In genomic region chr12:3617565-3617964, GRCh38 we compare ENCODE assay signal across 23 cellular contexts.
DNase-seq lines count a peak whose midpoint lies in the region; ATAC-seq, FAIRE-seq and TF ChIP-seq lines count a peak whose summit lies in the region.
"Had no signal": no experiment of that assay in that cellular context is flagged by ENCODE, and none has a peak within 500 bp of the region (broad histone marks: within the 10 kb centered on the region; RNA-seq: fewer than 3 reads in every experiment).

No MANE protein-coding gene starts in this region.

- peaks cover 70 to 85% of the 10 kb centered on the region in 2 donors for H3K36me3 Mint-ChIP-seq in CD14-positive monocyte

- H3K79me1 ChIP-seq in H1 (ENCODE audit: low read depth, low read length) = no peaks in the 10 kb centered on the region

- no peak overlapping the region for H2AFZ ChIP-seq in H1 (ENCODE audit: low read length)

- H3K27ac ChIP-seq in H1 (ENCODE audit: low read depth, low read length) = no peak overlapping the region
- no peak overlapping the region for H3K27ac ChIP-seq in sigmoid colon
- no peak overlapping the region for H3K27ac ChIP-seq in left ventricle myocardium inferior (replicated peaks)
- H3K27ac ChIP-seq: A549; BLaER1 treated with 17β-estradiol and CSF1 and Interleukin-3, amounts not matched to agents 10 nM and 100 nM had no signal

- H3K18ac ChIP-seq in H1 (ENCODE audit: extremely low read depth, low read length) = no peak overlapping the region

- 0 out of 2 replicates have a peak overlapping the region, but pooled peaks have one; percentile 60 for H2BK5ac ChIP-seq in H1 (ENCODE audit: low read depth, low read length)

- FAIRE-seq in H1 (lab: Jason Lieb, UNC) (no peak), urothelium cell line (lab: Jason Lieb, UNC) (peak; percentile 61)
- FAIRE-seq: A549, G401.6, GM12892 had no signal

- no peak overlapping the region for H3K4me3 ChIP-seq in H1 (ENCODE audit: extremely low read depth in 1 of 4, insufficient read depth in 2 of 4, low read depth in 3 of 4, low read length in 4 of 4)
- H3K4me3 ChIP-seq in sigmoid colon = no peak overlapping the region
- no peak overlapping the region for H3K4me3 ChIP-seq in left ventricle myocardium inferior
- H3K4me3 ChIP-seq: A549; BLaER1 treated with 17β-estradiol and CSF1 and Interleukin-3, amounts not matched to agents 10 nM and 100 nM had no signal

- H3K4me1 ChIP-seq in H1 (replicated peaks in 1 of 4; ENCODE audit: control insufficient read depth in 3 of 4, insufficient read depth in 4 of 4, low read length in 3 of 4) = peaks cover 0 to 3% (median 0%) of the 10 kb centered on the region in 4 experiments; a peak in 2 of 7 replicates
- no peaks in the 10 kb centered on the region for H3K4me1 ChIP-seq in sigmoid colon
- H3K4me1 ChIP-seq in left ventricle myocardium inferior = peaks cover 7% of the 10 kb centered on the region
- H3K4me1 ChIP-seq: A549, BE2C had no signal

- H3K79me2 ChIP-seq in H1 (ENCODE audit: control insufficient read depth in 1 of 2, insufficient read depth in 2 of 2, low read length in 2 of 2) = no peaks in the 10 kb centered on the region

- peak overlapping the region in 1 of 7 donors; percentile 20 for H3K27ac Mint-ChIP-seq in CD14-positive monocyte
- H3K27ac Mint-ChIP-seq: CD4-positive, alpha-beta memory T cell had no signal

- H3K9me3 Mint-ChIP-seq in CD14-positive monocyte = peaks cover 0 to 1% (median 0%) of the 10 kb centered on the region in 7 donors
- H3K9me3 Mint-ChIP-seq: CD4-positive, alpha-beta memory T cell had no signal

- H4K5ac ChIP-seq in H1 (ENCODE audit: insufficient read length, low read depth, low read length) = no peak overlapping the region

- peak overlapping the region; percentile 7; the same call in 1 of the 2 replicates for H4K8ac ChIP-seq in H1 (ENCODE audit: extremely low read depth, insufficient read depth, low read length)

- DNase-seq in CD14-positive monocyte (ENCODE audit: low spot score) = peak; percentile 18
- DNase-seq in H1 (ENCODE audit: low read depth in 1 of 2, low spot score in 2 of 2) = no peak
- DNase-seq in sigmoid colon = peak; percentile 28
- no peak for DNase-seq in urothelium cell line (ENCODE audit: low spot score)
- no peak for DNase-seq in left ventricle myocardium inferior
- no peak for DNase-seq in HPDE6-E6E7 (ENCODE audit: extremely low spot score)
- DNase-seq: 8988T; ACHN; AML-193; BE2C; Calu3; CD4-positive, alpha-beta memory T cell; COR-L47; DMS53; DND-41; GOT3; H7; HCEC 1CT had no signal

- intact Hi-C loops in CD14-positive monocyte (cut with micrococcal nuclease) = no loop called here
- intact Hi-C loops in sigmoid colon (cut with DNase I) = no loop called here
- intact Hi-C loops in left ventricle myocardium inferior (cut with micrococcal nuclease) = no loop called here

- H3K9ac ChIP-seq in H1 (replicated peaks in 1 of 4; ENCODE audit: extremely low read depth in 1 of 4, low read depth in 3 of 4, low read length in 3 of 4) = no peak overlapping the region
- H3K9ac ChIP-seq: BLaER1 treated with 17β-estradiol and CSF1 and Interleukin-3, amounts not matched to agents 10 nM and 100 nM had no signal

- peak overlapping the region; percentile 75; the same call in 1 of the 2 replicates for H2AK5ac ChIP-seq in H1 (ENCODE audit: low read depth, low read length)

- H3K4me2 ChIP-seq in H1 (ENCODE audit: insufficient read depth in 1 of 2, low read depth in 2 of 2, low read length in 2 of 2) = no peak overlapping the region
- H3K4me2 ChIP-seq: A549; BLaER1 treated with 17β-estradiol and CSF1 and Interleukin-3, amounts not matched to agents 10 nM and 100 nM had no signal

- CTCF ChIA-PET in H1 (lab: Charles Lee; ENCODE audit: partially characterized antibody) = interaction anchor here (0.6 to 2.2 kb wide), 10 partner anchors 9 to 318 kb away, joined by 3 to 9 read pairs (median 4); no protein-coding TSS in a partner anchor

- TF ChIP-seq POLR2A in H1 (IDR thresholded peaks at IDR 0.05; ENCODE audit: control extremely low read depth in 1 of 2, low read depth in 2 of 2, low read length in 2 of 2) (no peak), sigmoid colon (IDR thresholded peaks at IDR 0.05) (no peak)

- H3K27me3 Mint-ChIP-seq in CD14-positive monocyte (ENCODE audit: low read depth in 3 of 3) = peaks cover 0 to 2% (median 0%) of the 10 kb centered on the region in 3 donors
- H3K27me3 Mint-ChIP-seq: CD4-positive, alpha-beta memory T cell had no signal

- peaks cover 0 to 2% (median 0%) of the 10 kb centered on the region in 4 experiments; a peak in 1 of 7 replicates for H3K27me3 ChIP-seq in H1 (replicated peaks in 1 of 4; ENCODE audit: control insufficient read depth in 3 of 4, extremely low read depth in 1 of 4, insufficient read depth in 3 of 4, low read length in 3 of 4)
- no peaks in the 10 kb centered on the region for H3K27me3 ChIP-seq in sigmoid colon
- no peaks in the 10 kb centered on the region for H3K27me3 ChIP-seq in left ventricle myocardium inferior (ENCODE audit: low read depth)
- H3K27me3 ChIP-seq: BLaER1 treated with 17β-estradiol and CSF1 and Interleukin-3, amounts not matched to agents 10 nM and 100 nM had no signal

- 90% methylated on average over 4 of the region's 4 CpGs; no CpG with 5 or more reads in 1 of the 2 experiments for WGBS in H1 (ENCODE audit: extremely low coverage in 1 of 2, insufficient coverage in 1 of 2, insufficient read length in 1 of 2, insufficient replicate concordance in 2 of 2, low coverage in 1 of 2, low lambda C conversion rate in 2 of 2, missing lambda C conversion rate in 1 of 2), 2 experiments
- WGBS in sigmoid colon, 2 donors = 96% methylated on average over 4 of the region's 4 CpGs

- H2BK15ac ChIP-seq in H1 (ENCODE audit: low read length) = no peak overlapping the region

- H3K4me1 Mint-ChIP-seq in CD14-positive monocyte = no peaks in the 10 kb centered on the region
- H3K4me1 Mint-ChIP-seq: CD4-positive, alpha-beta memory T cell had no signal

- no peak overlapping the region for H4K91ac ChIP-seq in H1 (replicated peaks; ENCODE audit: insufficient read length, low read length)

- no peak overlapping the region for H3K23ac ChIP-seq in H1 (ENCODE audit: insufficient read length)

- H3K4ac ChIP-seq in H1 (replicated peaks; ENCODE audit: insufficient read length, low read depth, low read length) = no peak overlapping the region

- no peak overlapping the region for H2BK12ac ChIP-seq in H1 (ENCODE audit: low read depth, low read length)

- H3K9me3 ChIP-seq in H1 (ENCODE audit: insufficient read depth in 2 of 2, low read depth in 1 of 2, low read length in 1 of 2) (no peaks in the 10 kb centered on the region), sigmoid colon (no peaks in the 10 kb centered on the region), left ventricle myocardium inferior (replicated peaks) (no peaks in the 10 kb centered on the region)
- H3K9me3 ChIP-seq: A549, BE2C had no signal

- no peak overlapping the region for H2BK20ac ChIP-seq in H1 (ENCODE audit: low read length)

- no peaks in the 10 kb centered on the region for H4K20me1 ChIP-seq in H1 (replicated peaks in 1 of 2; ENCODE audit: control insufficient read depth in 1 of 2, insufficient read depth in 2 of 2, low read length in 2 of 2)

- no peak overlapping the region for H3K14ac ChIP-seq in H1 (ENCODE audit: insufficient read length)

- TF ChIP-seq RAD21 in H1 (IDR thresholded peaks at IDR 0.05 in 1 of 2, conservative IDR thresholded peaks at IDR 0.05 in 1 of 2; ENCODE audit: low read depth in 2 of 2, low read length in 2 of 2) = no peak

- H3K36me3 ChIP-seq in H1 (ENCODE audit: control insufficient read depth in 2 of 4, insufficient read depth in 4 of 4, low read length in 3 of 4) = no peaks in the 10 kb centered on the region
- no peaks in the 10 kb centered on the region for H3K36me3 ChIP-seq in sigmoid colon
- no peaks in the 10 kb centered on the region for H3K36me3 ChIP-seq in left ventricle myocardium inferior
- H3K36me3 ChIP-seq: BE2C had no signal

- no peak overlapping the region for H3K4me3 Mint-ChIP-seq in CD14-positive monocyte
- H3K4me3 Mint-ChIP-seq: CD4-positive, alpha-beta memory T cell had no signal

- no peak for ATAC-seq in HG03442 (IDR thresholded peaks at IDR 0.05; ENCODE audit: unreplicated experiment)
- ATAC-seq: A549 had no signal

- TF ChIP-seq CTCF in CD14-positive monocyte (IDR thresholded peaks at IDR 0.05) = no peak
- TF ChIP-seq CTCF in H1 (IDR thresholded peaks at IDR 0.05; ENCODE audit: control extremely low read depth in 1 of 3, insufficient read depth in 1 of 3, low read depth in 1 of 3, low read length in 3 of 3) = no peak
- no peak for TF ChIP-seq CTCF in sigmoid colon (IDR thresholded peaks at IDR 0.05)
- TF ChIP-seq CTCF in left ventricle myocardium inferior (IDR thresholded peaks at IDR 0.05; ENCODE audit: borderline replicate concordance) = no peak

- no peaks in the 10 kb centered on the region for H3K23me2 ChIP-seq in H1 (ENCODE audit: low read depth, low read length)

- H3K56ac ChIP-seq in H1 (replicated peaks; ENCODE audit: insufficient read length, low read depth, low read length) = no peak overlapping the region

- POLR2A ChIA-PET in H1 (lab: Charles Lee; ENCODE audit: partially characterized antibody) = no interaction called here

- no peak for TF ChIP-seq EP300 in H1 (IDR thresholded peaks at IDR 0.05; ENCODE audit: borderline replicate concordance in 1 of 2, low read depth in 2 of 2, low read length in 2 of 2)
- TF ChIP-seq EP300 in sigmoid colon (IDR thresholded peaks at IDR 0.05) = no peak

- H2BK120ac ChIP-seq in H1 (replicated peaks; ENCODE audit: low read depth, low read length) = no peak overlapping the region

TF ChIP-seq in H1, 55 proteins besides CTCF, POLR2A, EP300 and RAD21 (continues in another document):
- TF ChIP-seq CREB1 (IDR thresholded peaks at IDR 0.05) (no peak), TAF7 (optimal IDR thresholded peaks at IDR 0.05; ENCODE audit: borderline replicate concordance, low read depth, low read length) (no peak), TCF12 (IDR thresholded peaks at IDR 0.05; ENCODE audit: low read depth, low read length) (no peak), ATF2 (IDR thresholded peaks at IDR 0.05; ENCODE audit: low read length) (no peak), ZNF274 (IDR thresholded peaks at IDR 0.05; ENCODE audit: borderline replicate concordance, extremely low read depth, low read length) (no peak), CBX5 (IDR thresholded peaks at IDR 0.05; ENCODE audit: low read depth, low read length) (no peak), SRF (IDR thresholded peaks at IDR 0.05; ENCODE audit: low read depth, low read length) (no peak), CEBPB (IDR thresholded peaks at IDR 0.05; ENCODE audit: low read depth, low read length) (no peak)

Comparison
In these comparisons a context has a peak if more than half of its experiments do, and no peak if none do; other contexts are left out.
1. DNase-seq: peak in CD14-positive monocyte (single experiment) and sigmoid colon (single experiment); none in H1 (0 of 2), urothelium cell line (single experiment), left ventricle myocardium inferior (single experiment) and HPDE6-E6E7 (single experiment).